Comparison of ENCODE assay signal across 9 cellular contexts in genomic region chr15:65082303-65082958, GRCh38. TPM values are rescaled to one million over a fixed set of nuclear protein-coding genes. Genes with fewer than 3 reads are reported as not detected.
DNase-seq lines count a peak whose midpoint lies in the region; ATAC-seq and TF ChIP-seq lines count a peak whose summit lies in the region.
"Had no signal": no experiment of that assay in that cellular context is flagged by ENCODE, and none has a peak within 500 bp of the region (broad histone marks: within the 10 kb centered on the region; RNA-seq: fewer than 3 reads in every experiment).

No MANE protein-coding gene starts in this region.

- peak overlapping the region; percentile 3 for H3K4me3 Mint-ChIP-seq in activated T-helper 17 cell treated with anti-CD3 and anti-CD28 coated beads, Interleukin-2, amount 50 U/mL, for 72 hours

- no peaks in the 10 kb centered on the region for H3K27me3 ChIP-seq in aorta (ENCODE audit: control insufficient read depth in 1 of 2, insufficient read depth in 2 of 2, low read length in 1 of 2)

- H3K4me3 ChIP-seq in aorta (ENCODE audit: low read length in 2 of 2): no peak overlapping the region

- no peaks in the 10 kb centered on the region for H3K9me3 Mint-ChIP-seq in activated T-helper 17 cell treated with anti-CD3 and anti-CD28 coated beads, Interleukin-2, amount 50 U/mL, for 72 hours

- H3K36me3 Mint-ChIP-seq in activated T-helper 17 cell treated with anti-CD3 and anti-CD28 coated beads, Interleukin-2, amount 50 U/mL, for 72 hours (ENCODE audit: low read depth): no peaks in the 10 kb centered on the region

- no peaks in the 10 kb centered on the region for H3K9me3 ChIP-seq in aorta (ENCODE audit: control insufficient read depth, low read length)

- peak overlapping the region; percentile 29 to 62 for H3K27ac ChIP-seq in aorta (ENCODE audit: low read depth in 1 of 2, low read length in 2 of 2)

- peaks cover 26% of the 10 kb centered on the region for H3K27me3 Mint-ChIP-seq in activated T-helper 17 cell treated with anti-CD3 and anti-CD28 coated beads, Interleukin-2, amount 50 U/mL, for 72 hours

- ATAC-seq in activated T-helper 17 cell treated with anti-CD3 and anti-CD28 coated beads, Interleukin-2, amount 50 U/mL, for 72 hours (replicated peaks): peak; percentile 58
- ATAC-seq in aorta (ENCODE audit: low FRiP score): no peak

- intact Hi-C loops in aorta (cut with DNase I): no loop called here

- H3K4me1 Mint-ChIP-seq in activated T-helper 17 cell treated with anti-CD3 and anti-CD28 coated beads, Interleukin-2, amount 50 U/mL, for 72 hours: peaks cover 8% of the 10 kb centered on the region

- H3K27ac Mint-ChIP-seq in activated T-helper 17 cell treated with anti-CD3 and anti-CD28 coated beads, Interleukin-2, amount 50 U/mL, for 72 hours: peak overlapping the region; percentile 31

- H3K36me3 ChIP-seq in aorta (ENCODE audit: control insufficient read depth in 1 of 2, insufficient read depth in 2 of 2, low read length in 1 of 2): no peaks in the 10 kb centered on the region

- 7 to 8% methylated on average over 7 of the region's 7 CpGs for WGBS in aorta, 2 donors

- peaks cover 0 to 6% of the 10 kb centered on the region in 2 donors for H3K4me1 ChIP-seq in aorta (ENCODE audit: control insufficient read depth in 1 of 2, insufficient read depth in 2 of 2, low read length in 2 of 2)

- peak; percentile 27 for DNase-seq in stimulated activated CD4-positive, alpha-beta T cell treated with anti-CD3 and anti-CD28 coated beads, Interleukin-15, amount 100 ng/mL, for 24 hours
- no peak for DNase-seq in stimulated activated CD4-positive, alpha-beta T cell treated with anti-CD3 and anti-CD28 coated beads, Interleukin-4, amount 100 ng/mL, for 4 hours
- peak; percentile 87 for DNase-seq in left kidney (ENCODE audit: low read depth, low spot score)
- DNase-seq in aorta: no peak
- DNase-seq in erythroblast (lab: John Stamatoyannopoulos, UW): no peak
- DNase-seq in inferior parietal cortex (ENCODE audit: extremely low spot score): no peak
- no peak for DNase-seq in glomerular visceral epithelial cell (ENCODE audit: extremely low spot score)
- DNase-seq: COR-L47 had no signal

- no peak for TF ChIP-seq POLR2A in erythroblast (IDR thresholded peaks at IDR 0.05; ENCODE audit: low read length)

RNA-seq across cellular contexts. Expression of gene KBTBD13, which starts 5.9 kb away (rescaled TPM):
- not detected for total RNA-seq in activated T-helper 17 cell treated with anti-CD3 and anti-CD28 coated beads, Interleukin-2, amount 50 U/mL, for 72 hours
- total RNA-seq in aorta: 1 to 10 TPM; 1.5 TPM
- under 1 TPM; 0.05 to 0.25 TPM for polyA plus RNA-seq in aorta

RNA-seq across cellular contexts. Expression of gene RASL12, which starts 14.6 kb away (rescaled TPM):
- not detected for total RNA-seq in activated T-helper 17 cell treated with anti-CD3 and anti-CD28 coated beads, Interleukin-2, amount 50 U/mL, for 72 hours
- 100 to 1,000 TPM in 1 of 2 donors, 10 to 100 TPM in 1; 86.9 to 171 TPM for total RNA-seq in aorta
- polyA plus RNA-seq in aorta: 10 to 100 TPM; 51.3 to 82.1 TPM

RNA-seq across cellular contexts. Expression of gene UBAP1L, which starts 32.6 kb away (rescaled TPM):
- total RNA-seq in activated T-helper 17 cell treated with anti-CD3 and anti-CD28 coated beads, Interleukin-2, amount 50 U/mL, for 72 hours: 1 to 10 TPM; 5.2 to 6.1 TPM
- total RNA-seq in aorta: 10 to 100 TPM in 1 of 2 donors, 1 to 10 TPM in 1; 5.4 to 10.3 TPM
- 1 to 10 TPM in 1 of 2 donors, under 1 TPM in 1; 0.88 to 8.6 TPM for polyA plus RNA-seq in aorta

RNA-seq across cellular contexts. Expression of gene SLC51B, which starts 37.2 kb away (rescaled TPM):
- not detected for total RNA-seq in activated T-helper 17 cell treated with anti-CD3 and anti-CD28 coated beads, Interleukin-2, amount 50 U/mL, for 72 hours
- total RNA-seq in aorta: not detected
- polyA plus RNA-seq in aorta: 10 to 100 TPM in 1 of 2 donors, not detected in 1; 31.4 TPM

RNA-seq across cellular contexts. Expression of gene PDCD7, which starts 51.2 kb away (rescaled TPM):
- total RNA-seq in activated T-helper 17 cell treated with anti-CD3 and anti-CD28 coated beads, Interleukin-2, amount 50 U/mL, for 72 hours: 10 to 100 TPM; 22.0 to 36.7 TPM
- 10 to 100 TPM; 18.3 to 34.0 TPM for total RNA-seq in aorta
- polyA plus RNA-seq in aorta: 10 to 100 TPM; 11.1 to 13.8 TPM

Comparison
In these comparisons a context has a peak if more than half of its experiments do, and no peak if none do; other contexts are left out.
1. DNase-seq: peak in stimulated activated CD4-positive, alpha-beta T cell treated with anti-CD3 and anti-CD28 coated beads, Interleukin-15, amount 100 ng/mL, for 24 hours (single experiment) and left kidney (single experiment); none in stimulated activated CD4-positive, alpha-beta T cell treated with anti-CD3 and anti-CD28 coated beads, Interleukin-4, amount 100 ng/mL, for 4 hours (0 of 2), aorta (0 of 2), erythroblast (0 of 2), inferior parietal cortex (single experiment) and glomerular visceral epithelial cell (single experiment).
2. RNA of gene RASL12, which starts 14.6 kb away (total RNA-seq): 86.9 to 171 TPM in aorta; not detected in activated T-helper 17 cell treated with anti-CD3 and anti-CD28 coated beads, Interleukin-2, amount 50 U/mL, for 72 hours; every median in the first group is over 10 times any median in the second.